Comparison of ENCODE assay signal across 40 cellular contexts in the genomic region with DNA sequence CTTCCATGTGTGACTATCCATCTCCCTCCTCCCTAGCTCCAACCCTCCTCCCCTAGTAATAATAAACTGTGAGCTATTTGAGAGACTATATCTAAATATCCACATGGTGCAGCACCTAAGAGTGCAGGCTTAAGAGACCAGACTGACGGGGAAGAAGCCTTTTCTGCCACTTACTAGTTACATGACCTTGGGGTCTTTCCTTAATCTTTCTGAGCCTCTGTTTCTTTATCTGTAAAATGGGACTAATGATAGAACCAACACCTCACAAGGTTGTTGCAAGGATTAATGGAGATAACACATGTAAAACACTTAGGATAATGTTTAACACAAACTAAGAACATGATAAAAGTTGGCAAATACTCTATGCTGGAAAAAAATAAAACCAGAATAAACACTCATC. TPM values are rescaled to one million over a fixed set of nuclear protein-coding genes. Genes with fewer than 3 reads are reported as not detected.
"Had no signal": no experiment of that assay in that cellular context is flagged by ENCODE, and none has a peak within 500 bp of the region (broad histone marks: within the 10 kb centered on the region; RNA-seq: fewer than 3 reads in every experiment).

No MANE protein-coding gene starts in this region.

- H3K4me1 Mint-ChIP-seq: activated naive CD8-positive, alpha-beta T cell treated with anti-CD3 and anti-CD28 coated beads for 36 hours; activated naive CD8-positive, alpha-beta T cell treated with anti-CD3 and anti-CD28 coated beads, Interleukin-2, amount 10 ng/mL, durations not matched to agents 7 days and 5 days; activated naive CD8-positive, alpha-beta T cell treated with anti-CD3 and anti-CD28 coated beads, Interleukin-2, amount 50 U/mL, for 24 hours; activated T-helper 17 cell treated with anti-CD3 and anti-CD28 coated beads, Interleukin-2, amount 50 U/mL, for 72 hours; brain; central memory CD8-positive, alpha-beta T cell had no signal

- H3K27ac ChIP-seq: adrenal gland, ascending aorta, body of pancreas, brain microvascular endothelial cell, breast epithelium, cardiac muscle cell had no signal

- H3K9me3 ChIP-seq: adrenal gland, ascending aorta, body of pancreas, breast epithelium had no signal

- H3K4me3 ChIP-seq: adrenal gland, ascending aorta, body of pancreas, breast epithelium, cardiac muscle cell had no signal

- FAIRE-seq: bronchial epithelial cell, colon had no signal

- H3K27me3 ChIP-seq: adrenal gland, ascending aorta, body of pancreas, breast epithelium, cardiac muscle cell had no signal

- H3K27ac Mint-ChIP-seq: activated naive CD4-positive, alpha-beta T cell treated with anti-CD3 and anti-CD28 coated beads for 36 hours; activated naive CD4-positive, alpha-beta T cell treated with anti-CD3 and anti-CD28 coated beads, Interleukin-2, amount 50 U/mL, for 72 hours; activated naive CD8-positive, alpha-beta T cell; activated naive CD8-positive, alpha-beta T cell treated with anti-CD3 and anti-CD28 coated beads for 36 hours; activated naive CD8-positive, alpha-beta T cell treated with anti-CD3 and anti-CD28 coated beads, Interleukin-2, amount 10 ng/mL, durations not matched to agents 7 days and 5 days; activated naive CD8-positive, alpha-beta T cell treated with anti-CD3 and anti-CD28 coated beads, Interleukin-2, amount 50 U/mL, for 24 hours; activated T-cell treated with anti-CD3 and anti-CD28 coated beads, Interleukin-2, amount 50 U/mL, for 24 hours; activated T-cell treated with anti-CD3 and anti-CD28 coated beads, Interleukin-2, amount 50 U/mL, for 72 hours; activated T-helper 1 cell treated with anti-CD3 and anti-CD28 coated beads, Interleukin-12 subunit alpha, Interleukin-12 subunit beta, Interleukin-2, Interleukin-4 antibody, amounts not matched to agents 30 ng/mL and 10 ng/mL and 1 ng/mL, durations not matched to agents 14 hours and 24 hours and 36 hours; activated T-helper 17 cell treated with anti-CD3 and anti-CD28 coated beads, Interleukin-2, amount 50 U/mL, for 72 hours; activated T-helper 2 cell treated with anti-CD3 and anti-CD28 coated beads, Interferon-gamma antibody, Interleukin-2, Interleukin-4, amounts not matched to agents 10 μg/mL and 5 μg/mL and 100 μg/mL, durations not matched to agents 14 hours and 24 hours and 36 hours; brain had no signal

- H3K9me3 Mint-ChIP-seq: activated naive CD4-positive, alpha-beta T cell treated with anti-CD3 and anti-CD28 coated beads for 36 hours; activated naive CD4-positive, alpha-beta T cell treated with anti-CD3 and anti-CD28 coated beads, Interleukin-2, amount 50 U/mL, for 72 hours; activated naive CD8-positive, alpha-beta T cell treated with anti-CD3 and anti-CD28 coated beads for 36 hours; activated naive CD8-positive, alpha-beta T cell treated with anti-CD3 and anti-CD28 coated beads, Interleukin-2, amount 10 ng/mL, durations not matched to agents 7 days and 5 days; activated naive CD8-positive, alpha-beta T cell treated with anti-CD3 and anti-CD28 coated beads, Interleukin-2, amount 50 U/mL, for 24 hours; activated T-cell treated with anti-CD3 and anti-CD28 coated beads, Interleukin-2, amount 50 U/mL, for 24 hours; activated T-cell treated with anti-CD3 and anti-CD28 coated beads, Interleukin-2, amount 50 U/mL, for 4 hours; activated T-cell treated with anti-CD3 and anti-CD28 coated beads, Interleukin-2, amount 50 U/mL, for 72 hours; activated T-helper 1 cell treated with anti-CD3 and anti-CD28 coated beads, Interleukin-12 subunit alpha, Interleukin-12 subunit beta, Interleukin-2, Interleukin-4 antibody, amounts not matched to agents 30 ng/mL and 10 ng/mL and 1 ng/mL, durations not matched to agents 14 hours and 24 hours and 36 hours; activated T-helper 17 cell treated with anti-CD3 and anti-CD28 coated beads, Interleukin-2, amount 50 U/mL, for 72 hours; activated T-helper 2 cell treated with anti-CD3 and anti-CD28 coated beads, Interferon-gamma antibody, Interleukin-2, Interleukin-4, amounts not matched to agents 10 μg/mL and 5 μg/mL and 100 μg/mL, durations not matched to agents 14 hours and 24 hours and 36 hours; brain; central memory CD8-positive, alpha-beta T cell had no signal

- H3K36me3 Mint-ChIP-seq: activated naive CD4-positive, alpha-beta T cell treated with anti-CD3 and anti-CD28 coated beads, Interleukin-2, amount 50 U/mL, for 72 hours; activated naive CD8-positive, alpha-beta T cell; activated naive CD8-positive, alpha-beta T cell treated with anti-CD3 and anti-CD28 coated beads for 36 hours; activated naive CD8-positive, alpha-beta T cell treated with anti-CD3 and anti-CD28 coated beads, Interleukin-2, amount 10 ng/mL, durations not matched to agents 7 days and 5 days; brain had no signal

- H3K36me3 ChIP-seq: adrenal gland, ascending aorta, brain microvascular endothelial cell, breast epithelium, cardiac muscle cell had no signal

- DNase-seq: activated effector memory CD4-positive, alpha-beta T cell treated with anti-CD3 and anti-CD28 coated beads, Interleukin-2, amount 50 U/mL, for 16 hours; activated effector memory CD4-positive, alpha-beta T cell treated with Interleukin-2 at 50 U/mL for 16 hours; activated gamma-delta T cell; activated gamma-delta T cell treated with Interleukin-2 at 50 U/mL for 16 hours; activated naive CD4-positive, alpha-beta T cell; activated naive CD4-positive, alpha-beta T cell treated with anti-CD3 and anti-CD28 coated beads for 36 hours; activated naive CD4-positive, alpha-beta T cell treated with anti-CD3 and anti-CD28 coated beads, Interleukin-2, amount 50 U/mL, for 16 hours; activated naive CD4-positive, alpha-beta T cell treated with Interleukin-2 at 50 U/mL for 16 hours; activated naive CD8-positive, alpha-beta T cell treated with anti-CD3 and anti-CD28 coated beads for 36 hours; activated naive CD8-positive, alpha-beta T cell treated with anti-CD3 and anti-CD28 coated beads, Interleukin-2, amount 10 ng/mL, durations not matched to agents 7 days and 5 days; activated naive CD8-positive, alpha-beta T cell treated with anti-CD3 and anti-CD28 coated beads, Interleukin-2, amount 50 U/mL, for 24 hours; activated T-cell treated with anti-CD3 and anti-CD28 coated beads, Interleukin-2, amount 50 U/mL, for 1 hour; activated T-cell treated with anti-CD3 and anti-CD28 coated beads, Interleukin-2, amount 50 U/mL, for 24 hours; activated T-cell treated with anti-CD3 and anti-CD28 coated beads, Interleukin-2, amount 50 U/mL, for 4 hours; activated T-cell treated with anti-CD3 and anti-CD28 coated beads, Interleukin-2, amount 50 U/mL, for 48 hours; activated T-cell treated with anti-CD3 and anti-CD28 coated beads, Interleukin-2, amount 50 U/mL, for 72 hours; adrenal gland; amniotic stem cell; amygdala; anterior cingulate cortex; aorta; body of pancreas; brain microvascular endothelial cell; caudate nucleus; central memory CD4-positive, alpha-beta T cell; cerebellar nuclear complex had no signal

- H3K4me3 Mint-ChIP-seq: activated naive CD4-positive, alpha-beta T cell treated with anti-CD3 and anti-CD28 coated beads for 36 hours; activated naive CD8-positive, alpha-beta T cell; activated naive CD8-positive, alpha-beta T cell treated with anti-CD3 and anti-CD28 coated beads for 36 hours; activated naive CD8-positive, alpha-beta T cell treated with anti-CD3 and anti-CD28 coated beads, Interleukin-2, amount 10 ng/mL, durations not matched to agents 7 days and 5 days; activated naive CD8-positive, alpha-beta T cell treated with anti-CD3 and anti-CD28 coated beads, Interleukin-2, amount 50 U/mL, for 24 hours; activated T-cell treated with anti-CD3 and anti-CD28 coated beads, Interleukin-2, amount 50 U/mL, for 24 hours; activated T-cell treated with anti-CD3 and anti-CD28 coated beads, Interleukin-2, amount 50 U/mL, for 4 hours; activated T-cell treated with anti-CD3 and anti-CD28 coated beads, Interleukin-2, amount 50 U/mL, for 72 hours; activated T-helper 1 cell treated with anti-CD3 and anti-CD28 coated beads, Interleukin-12 subunit alpha, Interleukin-12 subunit beta, Interleukin-2, Interleukin-4 antibody, amounts not matched to agents 30 ng/mL and 10 ng/mL and 1 ng/mL, durations not matched to agents 14 hours and 24 hours and 36 hours; activated T-helper 17 cell treated with anti-CD3 and anti-CD28 coated beads, Interleukin-2, amount 50 U/mL, for 72 hours; brain; central memory CD8-positive, alpha-beta T cell had no signal

- H3K4me1 ChIP-seq: adrenal gland, ascending aorta, body of pancreas, breast epithelium had no signal

- ATAC-seq: activated naive CD4-positive, alpha-beta T cell treated with anti-CD3 and anti-CD28 coated beads, Interleukin-2, amount 50 U/mL, for 72 hours; activated naive CD8-positive, alpha-beta T cell treated with anti-CD3 and anti-CD28 coated beads, Interleukin-2, amount 50 U/mL, for 24 hours; activated T-cell treated with anti-CD3 and anti-CD28 coated beads, Interleukin-2, amount 50 U/mL, for 4 hours; activated T-cell treated with anti-CD3 and anti-CD28 coated beads, Interleukin-2, amount 50 U/mL, for 72 hours; activated T-helper 17 cell treated with anti-CD3 and anti-CD28 coated beads, Interleukin-2, amount 50 U/mL, for 72 hours; body of pancreas had no signal

RNA-seq across cellular contexts. Expression of gene FGF8, which starts 43.8 kb away (rescaled TPM):
- total RNA-seq: activated naive CD4-positive, alpha-beta T cell treated with anti-CD3 and anti-CD28 coated beads for 36 hours; activated naive CD4-positive, alpha-beta T cell treated with anti-CD3 and anti-CD28 coated beads, Interleukin-2, amount 50 U/mL, for 72 hours; activated naive CD8-positive, alpha-beta T cell treated with anti-CD3 and anti-CD28 coated beads for 36 hours; activated naive CD8-positive, alpha-beta T cell treated with anti-CD3 and anti-CD28 coated beads, Interleukin-2, amount 10 ng/mL, durations not matched to agents 7 days and 5 days; activated T-helper 1 cell treated with anti-CD3 and anti-CD28 coated beads, Interleukin-12 subunit alpha, Interleukin-12 subunit beta, Interleukin-2, Interleukin-4 antibody, amounts not matched to agents 30 ng/mL and 10 ng/mL and 1 ng/mL, durations not matched to agents 14 hours and 24 hours and 36 hours; activated T-helper 17 cell treated with anti-CD3 and anti-CD28 coated beads, Interleukin-2, amount 50 U/mL, for 72 hours; activated T-helper 2 cell treated with anti-CD3 and anti-CD28 coated beads, Interferon-gamma antibody, Interleukin-2, Interleukin-4, amounts not matched to agents 10 μg/mL and 5 μg/mL and 100 μg/mL, durations not matched to agents 14 hours and 24 hours and 36 hours; adrenal gland; aorta; ascending aorta; body of pancreas; breast epithelium; cardiac septum; chondrocyte had no signal
- polyA plus RNA-seq: adrenal gland, aorta had no signal
